9 cellular contexts compared by ENCODE assay signal in genomic region chr11:325796-326591, GRCh38. TPM values are rescaled to one million over a fixed set of nuclear protein-coding genes. Genes with fewer than 3 reads are reported as not detected.
DNase-seq lines count a peak whose midpoint lies in the region; ATAC-seq and TF ChIP-seq lines count a peak whose summit lies in the region.
"Had no signal": no experiment of that assay in that cellular context is flagged by ENCODE, and none has a peak within 500 bp of the region (broad histone marks: within the 10 kb centered on the region; RNA-seq: fewer than 3 reads in every experiment).

No MANE protein-coding gene starts in this region.

- H3K27me3 Mint-ChIP-seq in activated CD4-positive, alpha-beta memory T cell treated with anti-CD3 and anti-CD28 coated beads, Interleukin-2, amount 10 ng/mL, durations not matched to agents 7 days and 5 days, result no peaks in the 10 kb centered on the region

- no peaks in the 10 kb centered on the region for H3K9me3 ChIP-seq in hepatocyte (ENCODE audit: low read depth)
- no peaks in the 10 kb centered on the region for H3K9me3 ChIP-seq in skeletal muscle tissue (ENCODE audit: control insufficient read depth in 3 of 3, low read length in 3 of 3)

- H3K36me3 Mint-ChIP-seq in activated CD4-positive, alpha-beta memory T cell treated with anti-CD3 and anti-CD28 coated beads, Interleukin-2, amount 10 ng/mL, durations not matched to agents 7 days and 5 days (ENCODE audit: low read depth), result no peaks in the 10 kb centered on the region

- no peaks in the 10 kb centered on the region for H3K9me3 Mint-ChIP-seq in activated CD4-positive, alpha-beta memory T cell treated with anti-CD3 and anti-CD28 coated beads, Interleukin-2, amount 10 ng/mL, durations not matched to agents 7 days and 5 days

- CTCF ChIA-PET in activated CD4-positive, alpha-beta memory T cell treated with anti-CD3 and anti-CD28 coated beads, Interleukin-2, amount 10 ng/mL, durations not matched to agents 7 days and 5 days (lab: Charles Lee), result interaction anchor here (1.5 to 1.9 kb wide), 2 partner anchors 13 to 75 kb away, joined by 5 read pairs; no protein-coding TSS in a partner anchor

- no peaks in the 10 kb centered on the region for H3K79me2 ChIP-seq in hepatocyte

- H3K9ac ChIP-seq in skeletal muscle tissue (ENCODE audit: low read depth in 1 of 3, low read length in 3 of 3), result peak overlapping the region; percentile 23 to 65 (median 54)

- H3K4me1 ChIP-seq in hepatocyte (ENCODE audit: insufficient read depth) (peaks cover 28% of the 10 kb centered on the region), skeletal muscle tissue (ENCODE audit: control insufficient read depth in 3 of 3, insufficient read depth in 3 of 3, low read length in 3 of 3) (peaks cover 21 to 29% (median 29%) of the 10 kb centered on the region in 3 donors)

- 91% methylated on average over 30 of the region's 30 CpGs for WGBS in hepatocyte (ENCODE audit: low lambda C conversion rate, missing lambda C conversion rate)

- H3K27me3 ChIP-seq in hepatocyte, result no peaks in the 10 kb centered on the region
- peaks cover 0 to 19% (median 3%) of the 10 kb centered on the region in 3 donors for H3K27me3 ChIP-seq in skeletal muscle tissue (ENCODE audit: control insufficient read depth in 3 of 3, insufficient read depth in 3 of 3, low read length in 3 of 3)

- H3K4me3 ChIP-seq in GM12864 (ENCODE audit: low read depth, low read length) (peak overlapping the region; percentile 35), hepatocyte (no peak overlapping the region), skeletal muscle tissue (ENCODE audit: low read length in 3 of 3) (peak overlapping the region in 1 of 3 donors; percentile 41)

- no peaks in the 10 kb centered on the region for H3K9me2 ChIP-seq in hepatocyte (replicated peaks; ENCODE audit: insufficient read depth)

- H4K20me1 ChIP-seq in hepatocyte (ENCODE audit: insufficient read depth, poor library complexity, severe bottlenecking), result no peaks in the 10 kb centered on the region

- DNase-seq in GM12864 (ENCODE audit: low read depth) (no peak), hepatocyte (ENCODE audit: low spot score) (no peak)
- DNase-seq in activated CD4-positive, alpha-beta memory T cell treated with anti-CD3 and anti-CD28 coated beads, Interleukin-2, amount 10 ng/mL, durations not matched to agents 7 days and 5 days, result no peak

- H3K36me3 ChIP-seq in hepatocyte (replicated peaks; ENCODE audit: insufficient read depth, low read depth) (no peaks in the 10 kb centered on the region), skeletal muscle tissue (ENCODE audit: control insufficient read depth in 3 of 3, insufficient read depth in 3 of 3, low read length in 3 of 3) (no peaks in the 10 kb centered on the region)

- POLR2A ChIA-PET in activated CD4-positive, alpha-beta memory T cell treated with anti-CD3 and anti-CD28 coated beads, Interleukin-2, amount 10 ng/mL, durations not matched to agents 7 days and 5 days (lab: Charles Lee), result interaction anchor here (1.0 to 1.9 kb wide), 4 partner anchors 12 to 89 kb away, joined by 4 to 20 read pairs (median 8); partner anchors contain the start of gene IFITM1

- peaks cover 54% of the 10 kb centered on the region for H3K4me1 Mint-ChIP-seq in activated CD4-positive, alpha-beta memory T cell treated with anti-CD3 and anti-CD28 coated beads, Interleukin-2, amount 10 ng/mL, durations not matched to agents 7 days and 5 days

- no peak overlapping the region for H3K4me3 Mint-ChIP-seq in activated CD4-positive, alpha-beta memory T cell treated with anti-CD3 and anti-CD28 coated beads, Interleukin-2, amount 10 ng/mL, durations not matched to agents 7 days and 5 days

- H3K27ac Mint-ChIP-seq in activated CD4-positive, alpha-beta memory T cell treated with anti-CD3 and anti-CD28 coated beads, Interleukin-2, amount 10 ng/mL, durations not matched to agents 7 days and 5 days, result peak overlapping the region; percentile 75

- no peak overlapping the region for H3K4me2 ChIP-seq in hepatocyte

- H3K27ac ChIP-seq in hepatocyte (peak overlapping the region; percentile 86), skeletal muscle tissue (ENCODE audit: low read depth, low read length) (peak overlapping the region; percentile 88)

- ATAC-seq in GM21515 (IDR thresholded peaks at IDR 0.05; ENCODE audit: unreplicated experiment) (no peak), GM19452 (IDR thresholded peaks at IDR 0.05; ENCODE audit: unreplicated experiment) (no peak), GM18861 (IDR thresholded peaks at IDR 0.05; ENCODE audit: unreplicated experiment) (no peak), GM18511 (IDR thresholded peaks at IDR 0.05; ENCODE audit: unreplicated experiment) (no peak)

- no peak overlapping the region for H2AFZ ChIP-seq in hepatocyte

- TF ChIP-seq CTCF in GM12864 (IDR thresholded peaks at IDR 0.05; ENCODE audit: low read depth, low read length, missing control alignments) (no peak), hepatocyte (IDR thresholded peaks at IDR 0.05; ENCODE audit: poor library complexity) (no peak)

RNA-seq across cellular contexts. Expression of gene IFITM3, which starts 5.3 kb away (rescaled TPM):
- 10 to 100 TPM; 52.3 to 58.8 TPM for total RNA-seq in activated CD4-positive, alpha-beta memory T cell treated with anti-CD3 and anti-CD28 coated beads, Interleukin-2, amount 10 ng/mL, durations not matched to agents 7 days and 5 days
- total RNA-seq in hepatocyte, result 166 and 182 TPM in 2 replicates
- polyA plus RNA-seq in hepatocyte, result 2,035 and 2,121 TPM in 2 replicates
- total RNA-seq in skeletal muscle tissue, result 15.7 TPM

RNA-seq across cellular contexts. Expression of gene IFITM1, which starts 12.2 kb away (rescaled TPM):
- 1,000 to 10,000 TPM; 1,010 to 1,055 TPM for total RNA-seq in activated CD4-positive, alpha-beta memory T cell treated with anti-CD3 and anti-CD28 coated beads, Interleukin-2, amount 10 ng/mL, durations not matched to agents 7 days and 5 days
- total RNA-seq in hepatocyte (98.0 and 98.9 TPM in 2 replicates), skeletal muscle tissue (13.0 TPM)
- polyA plus RNA-seq in hepatocyte, result 159 and 201 TPM in 2 replicates

RNA-seq across cellular contexts. Expression of gene IFITM2, which starts 18.4 kb away (rescaled TPM):
- total RNA-seq in activated CD4-positive, alpha-beta memory T cell treated with anti-CD3 and anti-CD28 coated beads, Interleukin-2, amount 10 ng/mL, durations not matched to agents 7 days and 5 days, result 1,000 to 10,000 TPM; 1,637 to 1,643 TPM
- total RNA-seq in hepatocyte (59.2 and 74.6 TPM in 2 replicates), skeletal muscle tissue (6.3 TPM)
- polyA plus RNA-seq in hepatocyte, result 504 and 535 TPM in 2 replicates

RNA-seq across cellular contexts. Expression of gene IFITM5, which starts 26.7 kb away (rescaled TPM):
- total RNA-seq in activated CD4-positive, alpha-beta memory T cell treated with anti-CD3 and anti-CD28 coated beads, Interleukin-2, amount 10 ng/mL, durations not matched to agents 7 days and 5 days, result not detected
- total RNA-seq in hepatocyte, result not detected in 2 replicates
- polyA plus RNA-seq in hepatocyte, result 0.36 TPM in 1 of 2 replicates, not detected in the other
- total RNA-seq in skeletal muscle tissue, result not detected
- total RNA-seq: SK-MEL-5 had no signal

RNA-seq across cellular contexts. Expression of gene PGGHG, which starts 37.1 kb away (rescaled TPM):
- total RNA-seq in activated CD4-positive, alpha-beta memory T cell treated with anti-CD3 and anti-CD28 coated beads, Interleukin-2, amount 10 ng/mL, durations not matched to agents 7 days and 5 days, result 100 to 1,000 TPM; 113 to 117 TPM
- 12.0 and 19.2 TPM in 2 replicates for total RNA-seq in hepatocyte
- polyA plus RNA-seq in hepatocyte, result 27.9 and 44.0 TPM in 2 replicates
- total RNA-seq in skeletal muscle tissue, result 2.6 TPM

Comparison
In these comparisons a context has a peak if more than half of its experiments do, and no peak if none do; other contexts are left out.
1. RNA of gene IFITM1, which starts 12.2 kb away (total RNA-seq): 1,010 to 1,055 TPM in activated CD4-positive, alpha-beta memory T cell treated with anti-CD3 and anti-CD28 coated beads, Interleukin-2, amount 10 ng/mL, durations not matched to agents 7 days and 5 days; 98.0 to 98.9 TPM in hepatocyte and 13.0 TPM in skeletal muscle tissue (single experiment); every median in the first group is over 10 times any median in the second.
2. RNA of gene IFITM2, which starts 18.4 kb away (total RNA-seq): 1,637 to 1,643 TPM in activated CD4-positive, alpha-beta memory T cell treated with anti-CD3 and anti-CD28 coated beads, Interleukin-2, amount 10 ng/mL, durations not matched to agents 7 days and 5 days; 59.2 to 74.6 TPM in hepatocyte and 6.3 TPM in skeletal muscle tissue (single experiment); every median in the first group is over 10 times any median in the second.